Comparison of ENCODE assay signal across 20 cellular contexts in the genomic region with DNA sequence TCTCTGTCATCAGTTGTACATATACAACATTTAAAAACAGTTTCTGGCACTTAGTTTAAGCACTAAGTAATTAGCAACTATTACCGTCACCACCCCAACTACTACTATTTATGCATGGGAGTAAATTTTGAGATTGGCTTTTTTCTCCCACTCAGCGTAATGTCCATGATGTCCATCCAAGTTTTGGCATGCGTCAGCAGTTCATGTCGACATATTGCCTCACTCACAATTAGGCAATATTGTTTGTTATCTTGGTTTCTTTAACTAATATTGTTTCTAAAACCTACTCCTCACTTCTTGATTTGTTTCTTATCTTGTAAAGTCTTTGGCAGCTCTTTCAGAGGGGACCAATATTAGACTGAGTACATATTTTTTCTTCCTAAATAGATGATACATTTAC.
"Had no signal": no experiment of that assay in that cellular context is flagged by ENCODE, and none has a peak within 500 bp of the region (broad histone marks: within the 10 kb centered on the region; RNA-seq: fewer than 3 reads in every experiment).

No MANE protein-coding gene starts in this region.

- H3K27ac ChIP-seq: hepatocyte, left ventricle myocardium inferior, ovary, right atrium auricular region, skin epidermis, suprapubic skin, thoracic aorta, tibial artery, upper lobe of right lung had no signal

- H3K27me3 ChIP-seq: hepatocyte, ovary, right atrium auricular region, upper lobe of right lung had no signal

- DNase-seq: islet precursor cell; left ventricle myocardium inferior; midbrain; mucosa of descending colon; naive thymus-derived CD4-positive, alpha-beta T cell; ovary; stimulated activated CD4-positive, alpha-beta T cell treated with anti-CD3 and anti-CD28 coated beads, Interleukin-4, amount 100 ng/mL, for 24 hours; stimulated activated naive CD4-positive, alpha-beta T cell; tibial artery; trophoblast cell; upper lobe of right lung had no signal

- H3K36me3 ChIP-seq: left ventricle myocardium inferior, ovary, right atrium auricular region, suprapubic skin, thoracic aorta, tibial artery, upper lobe of right lung had no signal

- FAIRE-seq: urothelium cell line had no signal

- H3K9me3 ChIP-seq: mucosa of descending colon, ovary, right atrium auricular region, suprapubic skin, thoracic aorta, tibial artery, upper lobe of right lung had no signal

- H3K4me1 ChIP-seq: left ventricle myocardium inferior, right atrium auricular region, suprapubic skin, tibial artery, upper lobe of right lung had no signal

- H3K4me2 ChIP-seq: hepatocyte had no signal

- H3K4me3 ChIP-seq: hepatocyte, left ventricle myocardium inferior, lung, mucosa of descending colon, ovary, right atrium auricular region, skin epidermis, suprapubic skin, thoracic aorta, tibial artery, upper lobe of right lung had no signal

- ATAC-seq: mucosa of descending colon; naive thymus-derived CD4-positive, alpha-beta T cell; sciatic nerve; stimulated activated effector memory CD8-positive, alpha-beta T cell treated with anti-CD3 and anti-CD28 coated beads, Interleukin-12 subunit alpha, Interleukin-12 subunit beta, amount 100 ng/mL, for 72 hours; upper lobe of right lung had no signal
